22 cellular contexts compared by ENCODE assay signal in genomic region chr12:39012870-39013269, GRCh38.
DNase-seq lines count a peak whose midpoint lies in the region; ATAC-seq, FAIRE-seq and TF ChIP-seq lines count a peak whose summit lies in the region.
"Had no signal": no experiment of that assay in that cellular context is flagged by ENCODE, and none has a peak within 500 bp of the region (broad histone marks: within the 10 kb centered on the region; RNA-seq: fewer than 3 reads in every experiment).

No MANE protein-coding gene starts in this region.

- no peaks in the 10 kb centered on the region for H3K4me1 ChIP-seq in astrocyte (ENCODE audit: insufficient read depth, low read length)
- H3K4me1 ChIP-seq: Peyer's patch had no signal

- no peaks in the 10 kb centered on the region for H3K9me3 ChIP-seq in astrocyte (ENCODE audit: insufficient read depth, low read depth, low read length)
- H3K9me3 ChIP-seq: Peyer's patch had no signal

- H3K36me3 Mint-ChIP-seq in astrocyte (ENCODE audit: low read depth, unreplicated experiment), result no peaks in the 10 kb centered on the region
- H3K36me3 Mint-ChIP-seq: CD14-positive monocyte had no signal

- peak overlapping the region; percentile 45 for H3K27ac Mint-ChIP-seq in astrocyte (ENCODE audit: unreplicated experiment)
- H3K27ac Mint-ChIP-seq: CD14-positive monocyte had no signal

- H3K79me2 ChIP-seq in astrocyte (ENCODE audit: insufficient read depth, low read length), result no peaks in the 10 kb centered on the region

- FAIRE-seq in astrocyte (lab: Jason Lieb, UNC), result no peak

- H3K9ac ChIP-seq in astrocyte (ENCODE audit: low read length), result no peak overlapping the region

- in situ Hi-C loops in ACHN (cut with HindIII; ENCODE audit: low pct_ligation_motif_present, low pct_unique_long_range_greater_than_20kb, low sequenced_read_pairs), result no loop called here

- no peak overlapping the region for H2AFZ ChIP-seq in astrocyte (ENCODE audit: low read depth, low read length)

- H3K4me3 ChIP-seq in astrocyte (ENCODE audit: insufficient read depth, low read depth, low read length), result no peak overlapping the region
- H3K4me3 ChIP-seq: Peyer's patch had no signal

- H3K4me2 ChIP-seq in astrocyte (ENCODE audit: low read length), result no peak overlapping the region

- H4K20me1 ChIP-seq in astrocyte (ENCODE audit: insufficient read depth, low read length), result no peaks in the 10 kb centered on the region

- H3K9me3 Mint-ChIP-seq in astrocyte (ENCODE audit: unreplicated experiment), result no peaks in the 10 kb centered on the region

- DNase-seq in ACHN (peak; percentile 25), NCI-H226 (peak; percentile 34), astrocyte (ENCODE audit: low read depth) (peak; percentile 1), glomerular visceral epithelial cell (ENCODE audit: extremely low spot score) (peak; percentile 1), NCI-H69 (lab: John Stamatoyannopoulos, UW) (no peak)
- no peak for DNase-seq in activated T-cell treated with anti-CD3 and anti-CD28 coated beads, Interleukin-2, amount 50 U/mL, for 1 hour
- DNase-seq: AML-193, DMS 273 treated with DMSO at 0.1 percent for 48 hours, EL, HCEC 1CT, KBM-7, NCI-H1436, NCI-H2029, NCI-H2171 treated with DMSO at 0.1 percent for 48 hours, NCI-H510A, NCI-H82, Peyer's patch, SHP77 treated with DMSO at 0.1 percent for 48 hours had no signal

- no peak overlapping the region for H3K27ac ChIP-seq in astrocyte (ENCODE audit: low read depth, low read length)
- H3K27ac ChIP-seq: Peyer's patch had no signal

- peaks cover 10% of the 10 kb centered on the region for H3K4me1 Mint-ChIP-seq in astrocyte (ENCODE audit: low read depth, unreplicated experiment)
- H3K4me1 Mint-ChIP-seq: CD14-positive monocyte had no signal

- H3K27me3 Mint-ChIP-seq in astrocyte (ENCODE audit: low read depth, unreplicated experiment), result no peaks in the 10 kb centered on the region

- no peak overlapping the region for H3K4me3 Mint-ChIP-seq in astrocyte (ENCODE audit: unreplicated experiment)
- H3K4me3 Mint-ChIP-seq: CD14-positive monocyte had no signal

- no peaks in the 10 kb centered on the region for H3K36me3 ChIP-seq in astrocyte (ENCODE audit: insufficient read depth, low read length)
- H3K36me3 ChIP-seq: Peyer's patch had no signal

- ATAC-seq in HG02571 (IDR thresholded peaks at IDR 0.05; ENCODE audit: unreplicated experiment) (no peak), HG02588 (IDR thresholded peaks at IDR 0.05; ENCODE audit: unreplicated experiment) (no peak)
- ATAC-seq: SK-N-SH treated with all-trans-retinoic acid at 6 μM for 48 hours had no signal

- no peaks in the 10 kb centered on the region for H3K27me3 ChIP-seq in astrocyte (ENCODE audit: insufficient read depth, low read length)
- H3K27me3 ChIP-seq: Peyer's patch had no signal

- no peak for TF ChIP-seq CTCF in astrocyte (IDR thresholded peaks at IDR 0.05; ENCODE audit: insufficient read depth, low read depth, low read length)

Comparison
In these comparisons a context has a peak if more than half of its experiments do, and no peak if none do; other contexts are left out.
1. DNase-seq: peak in ACHN (single experiment), NCI-H226 (single experiment), astrocyte (single experiment) and glomerular visceral epithelial cell (single experiment); none in activated T-cell treated with anti-CD3 and anti-CD28 coated beads, Interleukin-2, amount 50 U/mL, for 1 hour (single experiment) and NCI-H69 (single experiment).